16 cellular contexts compared by ENCODE assay signal in genomic region chr13:26965976-26966375, GRCh38.
DNase-seq lines count a peak whose midpoint lies in the region; ATAC-seq and TF ChIP-seq lines count a peak whose summit lies in the region.
"Had no signal": no experiment of that assay in that cellular context is flagged by ENCODE, and none has a peak within 500 bp of the region (broad histone marks: within the 10 kb centered on the region; RNA-seq: fewer than 3 reads in every experiment).

No MANE protein-coding gene starts in this region.

- DNase-seq in NCI-H2081 (lab: John Stamatoyannopoulos, UW): peak; percentile 42 to 68
- DNase-seq in NCI-H2081 treated with DMSO at 0.1 percent for 48 hours (lab: John Stamatoyannopoulos, UW): no peak
- DNase-seq in NCI-H748 (lab: John Stamatoyannopoulos, UW; ENCODE audit: unreplicated experiment): peak; percentile 94
- DNase-seq in heart left ventricle: peak; percentile 82 to 85 (median 84)
- DNase-seq in stromal cell of bone marrow (ENCODE audit: low read depth): peak; percentile 6
- DNase-seq in tibial nerve (ENCODE audit: low spot score in 2 of 2): no peak
- DNase-seq in neuronal stem cell (ENCODE audit: low spot score): no peak
- DNase-seq: activated B cell treated with CpG ODN at 0.5 μM for 24 hours, activated gamma-delta T cell, dermis blood vessel endothelial cell, GF-D8, naive B cell, RPMI8226 had no signal

- no peaks in the 10 kb centered on the region for H3K9me3 ChIP-seq in heart left ventricle
- H3K9me3 ChIP-seq in tibial nerve: no peaks in the 10 kb centered on the region
- H3K9me3 ChIP-seq in neuronal stem cell (replicated peaks in 1 of 2; ENCODE audit: control insufficient read depth in 2 of 2, insufficient read depth in 1 of 2, low read depth in 1 of 2, low read length in 2 of 2): no peaks in the 10 kb centered on the region
- H3K9me3 ChIP-seq: A549 had no signal

- H3K36me3 ChIP-seq in heart left ventricle (no peaks in the 10 kb centered on the region), tibial nerve (no peaks in the 10 kb centered on the region), neuronal stem cell (replicated peaks in 1 of 2; ENCODE audit: control insufficient read depth in 2 of 2, insufficient read depth in 2 of 2, low read length in 2 of 2) (no peaks in the 10 kb centered on the region)

- H4K8ac ChIP-seq in neuronal stem cell (ENCODE audit: low read depth, low read length): no peak overlapping the region

- H3K4me1 ChIP-seq in heart left ventricle: peaks cover 0 to 37% (median 12%) of the 10 kb centered on the region in 12 donors
- H3K4me1 ChIP-seq in tibial nerve: peaks cover 0 to 16% (median 0%) of the 10 kb centered on the region in 4 donors
- H3K4me1 ChIP-seq in neuronal stem cell (ENCODE audit: control insufficient read depth in 2 of 2, insufficient read depth in 1 of 2, low read depth in 1 of 2, low read length in 2 of 2): peaks cover 0 to 6% of the 10 kb centered on the region in 2 donors

- TF ChIP-seq POLR2A in heart left ventricle (IDR thresholded peaks at IDR 0.05): no peak
- no peak for TF ChIP-seq POLR2A in tibial nerve (IDR thresholded peaks at IDR 0.05)

- no peaks in the 10 kb centered on the region for H3K79me1 ChIP-seq in neuronal stem cell (ENCODE audit: low read depth, low read length)

- H3K9ac ChIP-seq in neuronal stem cell (ENCODE audit: low read depth, low read length, poor library complexity): no peak overlapping the region
- H3K9ac ChIP-seq: KMS-11 had no signal

- peak in 2 of 4 donors; percentile 58 to 61 for ATAC-seq in heart left ventricle
- no peak for ATAC-seq in GM21526 (IDR thresholded peaks at IDR 0.05; ENCODE audit: low FRiP score, unreplicated experiment)
- ATAC-seq: A549 had no signal

- H3K4me3 ChIP-seq in heart left ventricle: no peak overlapping the region
- H3K4me3 ChIP-seq in tibial nerve: no peak overlapping the region
- H3K4me3 ChIP-seq in neuronal stem cell (ENCODE audit: low read length in 2 of 2): no peak overlapping the region
- H3K4me3 ChIP-seq: A549 had no signal

- H2BK15ac ChIP-seq in neuronal stem cell (ENCODE audit: low read length): no peak overlapping the region

- intact Hi-C loops in heart left ventricle (cut with DNase I): loop anchor here in 1 of 10 donors (5.0 kb wide), 1 partner anchor 391 kb away; no protein-coding TSS in a partner anchor

- no peak overlapping the region for H3K23ac ChIP-seq in neuronal stem cell (ENCODE audit: low read depth, low read length, poor library complexity)

- H3K27ac ChIP-seq in heart left ventricle (peak overlapping the region in 3 of 12 donors; percentile 30 to 63 (median 43)), tibial nerve (no peak overlapping the region), neuronal stem cell (replicated peaks; ENCODE audit: low read length) (no peak overlapping the region)
- H3K27ac ChIP-seq: A549, KMS-11 had no signal

- no peak overlapping the region for H3K4me2 ChIP-seq in neuronal stem cell (ENCODE audit: insufficient read depth, low read length, poor library complexity, severe bottlenecking)
- H3K4me2 ChIP-seq: A549, KMS-11 had no signal

- H2BK5ac ChIP-seq in neuronal stem cell (ENCODE audit: low read length): no peak overlapping the region

- H4K91ac ChIP-seq in neuronal stem cell (ENCODE audit: low read depth, low read length, poor library complexity): no peak overlapping the region

- no peak for TF ChIP-seq EP300 in tibial nerve (IDR thresholded peaks at IDR 0.05)

- H3K18ac ChIP-seq in neuronal stem cell (ENCODE audit: low read length): no peak overlapping the region

- no peak overlapping the region for H3K14ac ChIP-seq in neuronal stem cell (ENCODE audit: low read length)

- H2BK120ac ChIP-seq in neuronal stem cell (ENCODE audit: low read depth, low read length): no peak overlapping the region

- no peak overlapping the region for H2AFZ ChIP-seq in neuronal stem cell (ENCODE audit: low read length)

- WGBS in heart left ventricle, 4 donors: 23 to 40% (median 27%) methylated on average over 10 to 12 of the region's 12 CpGs
- WGBS in tibial nerve, 2 donors: 24 to 31% methylated on average over 12 of the region's 12 CpGs
- WGBS in neuronal stem cell (ENCODE audit: extremely low coverage in 2 of 2, insufficient read length in 2 of 2, insufficient replicate concordance in 1 of 2), 2 donors: no CpG with 5 or more reads among the region's 12 CpGs

- TF ChIP-seq CTCF in heart left ventricle (IDR thresholded peaks at IDR 0.05) (no peak), tibial nerve (IDR thresholded peaks at IDR 0.05) (no peak)

- H2AK5ac ChIP-seq in neuronal stem cell (ENCODE audit: low read depth, low read length): no peak overlapping the region

- H3K27me3 ChIP-seq in heart left ventricle (no peaks in the 10 kb centered on the region), tibial nerve (no peaks in the 10 kb centered on the region), neuronal stem cell (ENCODE audit: control insufficient read depth in 3 of 3, insufficient read depth in 3 of 3, low read depth in 1 of 3, low read length in 3 of 3) (peaks cover 0 to 54% (median 0%) of the 10 kb centered on the region in 3 experiments)

- H3K4ac ChIP-seq in neuronal stem cell (ENCODE audit: low read length): no peak overlapping the region

- no peak overlapping the region for H2BK12ac ChIP-seq in neuronal stem cell (ENCODE audit: low read length)

Comparison
In these comparisons a context has a peak if more than half of its experiments do, and no peak if none do; other contexts are left out.
1. DNase-seq: peak in NCI-H2081 (2 of 2), NCI-H748 (single experiment), heart left ventricle (5 of 5) and stromal cell of bone marrow (single experiment); none in NCI-H2081 treated with DMSO at 0.1 percent for 48 hours (single experiment), tibial nerve (0 of 2) and neuronal stem cell (single experiment).